12 cellular contexts compared by ENCODE assay signal in the genomic region with DNA sequence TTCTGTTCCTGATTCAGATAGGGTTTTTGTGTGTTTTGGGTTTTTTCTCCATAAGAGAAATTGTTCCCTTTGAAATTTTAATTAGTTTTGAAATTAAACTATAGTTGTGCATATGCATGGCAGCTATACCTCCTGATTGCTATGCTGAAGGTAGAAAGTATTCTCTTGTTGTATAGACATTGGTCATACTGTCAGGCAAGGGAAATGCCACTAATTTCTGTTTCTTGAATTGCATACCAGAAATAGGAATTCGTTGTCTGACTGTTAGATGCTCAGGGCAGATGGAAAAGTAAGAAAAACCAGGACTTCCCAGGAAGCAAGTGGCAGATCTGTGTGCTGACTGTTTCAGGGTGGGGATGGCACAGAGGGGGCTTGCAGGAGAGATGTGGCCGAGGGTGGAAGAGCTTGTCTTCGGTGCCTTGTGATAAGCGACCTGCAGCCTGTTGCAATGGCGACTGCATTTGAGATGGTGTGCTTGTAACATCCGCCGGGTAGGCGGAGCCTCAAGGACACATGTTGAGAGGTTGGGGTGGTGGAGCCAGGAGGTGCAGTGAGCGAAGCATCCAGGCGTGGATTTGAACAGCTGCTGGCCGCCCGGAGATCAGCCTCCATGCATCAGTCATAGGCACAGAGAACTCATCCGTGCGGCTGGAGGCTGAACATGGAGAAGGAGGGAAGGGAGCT. TPM values are rescaled to one million over a fixed set of nuclear protein-coding genes. Genes with fewer than 3 reads are reported as not detected.
A peak's percentile ranks its signal among the peaks of the same experiment; 100 is the strongest.
DNase-seq lines count a peak whose midpoint lies in the region; ATAC-seq and TF ChIP-seq lines count a peak whose summit lies in the region.
"Had no signal": no experiment of that assay in that cellular context is flagged by ENCODE, and none has a peak within 500 bp of the region (broad histone marks: within the 10 kb centered on the region; RNA-seq: fewer than 3 reads in every experiment).

No MANE protein-coding gene starts in this region.

- POLR2A ChIA-PET in activated CD4-positive, alpha-beta T cell treated with anti-CD3 and anti-CD28 coated beads for 36 hours (lab: Charles Lee), result no interaction called here

- H3K4me1 Mint-ChIP-seq in activated CD4-positive, alpha-beta T cell treated with anti-CD3 and anti-CD28 coated beads, Interleukin-2, amount 10 ng/mL, durations not matched to agents 24 days and 14 days, result peaks cover 60% of the 10 kb centered on the region
- H3K4me1 Mint-ChIP-seq in activated CD4-positive, alpha-beta T cell treated with anti-CD3 and anti-CD28 coated beads for 36 hours, result peaks cover 88% of the 10 kb centered on the region

- CTCF ChIA-PET in activated CD4-positive, alpha-beta T cell treated with anti-CD3 and anti-CD28 coated beads for 36 hours (lab: Charles Lee), result no interaction called here

- ATAC-seq in activated CD4-positive, alpha-beta T cell treated with anti-CD3 and anti-CD28 coated beads for 36 hours, result no peak
- ATAC-seq in GM19023 (IDR thresholded peaks at IDR 0.05; ENCODE audit: unreplicated experiment) (no peak), GM21367 (IDR thresholded peaks at IDR 0.05; ENCODE audit: unreplicated experiment) (no peak)
- ATAC-seq: stimulated activated naive CD8-positive, alpha-beta T cell treated with anti-CD3 and anti-CD28 coated beads, Interleukin-15, Interleukin-2, amounts not matched to agents 100 U/mL and 50 U/mL, for 24 hours had no signal

- intact Hi-C loops in activated CD4-positive, alpha-beta T cell treated with anti-CD3 and anti-CD28 coated beads, Interleukin-2, amount 10 ng/mL, durations not matched to agents 24 days and 14 days (cut with micrococcal nuclease), result no loop called here
- intact Hi-C loops in activated CD4-positive, alpha-beta T cell treated with anti-CD3 and anti-CD28 coated beads for 36 hours (cut with DNase I, micrococcal nuclease), result no loop called here

- no peaks in the 10 kb centered on the region for H3K36me3 ChIP-seq in skeletal muscle satellite cell (ENCODE audit: insufficient read depth, low read length)

- H3K9me3 Mint-ChIP-seq in activated CD4-positive, alpha-beta T cell treated with anti-CD3 and anti-CD28 coated beads, Interleukin-2, amount 10 ng/mL, durations not matched to agents 24 days and 14 days, result no peaks in the 10 kb centered on the region
- no peaks in the 10 kb centered on the region for H3K9me3 Mint-ChIP-seq in activated CD4-positive, alpha-beta T cell treated with anti-CD3 and anti-CD28 coated beads for 36 hours (ENCODE audit: low read depth)

- H3K27me3 ChIP-seq in skeletal muscle satellite cell (ENCODE audit: control insufficient read depth, insufficient read depth, low read length), result no peaks in the 10 kb centered on the region

- no peak overlapping the region for H3K9ac ChIP-seq in skeletal muscle satellite cell (ENCODE audit: low read depth, low read length)

- no peaks in the 10 kb centered on the region for H3K27me3 Mint-ChIP-seq in activated CD4-positive, alpha-beta T cell treated with anti-CD3 and anti-CD28 coated beads, Interleukin-2, amount 10 ng/mL, durations not matched to agents 24 days and 14 days
- no peaks in the 10 kb centered on the region for H3K27me3 Mint-ChIP-seq in activated CD4-positive, alpha-beta T cell treated with anti-CD3 and anti-CD28 coated beads for 36 hours

- peaks cover 2% of the 10 kb centered on the region for H3K36me3 Mint-ChIP-seq in activated CD4-positive, alpha-beta T cell treated with anti-CD3 and anti-CD28 coated beads, Interleukin-2, amount 10 ng/mL, durations not matched to agents 24 days and 14 days (ENCODE audit: low read depth)
- H3K36me3 Mint-ChIP-seq in activated CD4-positive, alpha-beta T cell treated with anti-CD3 and anti-CD28 coated beads for 36 hours (ENCODE audit: low read depth), result peaks cover 5% of the 10 kb centered on the region

- H3K4me1 ChIP-seq in skeletal muscle satellite cell (ENCODE audit: control insufficient read depth, insufficient read depth, low read length), result peaks cover 84% of the 10 kb centered on the region

- no peak for TF ChIP-seq POLR2A in erythroblast (IDR thresholded peaks at IDR 0.05; ENCODE audit: low read length)

- no peak overlapping the region for H3K4me3 ChIP-seq in skeletal muscle satellite cell (ENCODE audit: low read length)

- DNase-seq in activated CD4-positive, alpha-beta T cell treated with anti-CD3 and anti-CD28 coated beads, Interleukin-2, amount 10 ng/mL, durations not matched to agents 24 days and 14 days, result no peak
- DNase-seq in activated CD4-positive, alpha-beta T cell treated with anti-CD3 and anti-CD28 coated beads for 36 hours, result no peak
- DNase-seq in NCI-H524 treated with DMSO at 0.1 percent for 48 hours (lab: John Stamatoyannopoulos, UW) (peak; percentile 72), erythroblast (lab: John Stamatoyannopoulos, UW) (peak; percentile 63 to 73)
- no peak for DNase-seq in effector CD4-positive, alpha-beta T cell
- DNase-seq: ACHN; activated CD4-positive, CD25-positive, alpha-beta regulatory T cell; cerebellar nuclear complex; stimulated activated naive CD8-positive, alpha-beta T cell treated with anti-CD3 and anti-CD28 coated beads, Interleukin-15, Interleukin-2, amounts not matched to agents 100 U/mL and 50 U/mL, for 24 hours had no signal

- H3K4me3 Mint-ChIP-seq in activated CD4-positive, alpha-beta T cell treated with anti-CD3 and anti-CD28 coated beads, Interleukin-2, amount 10 ng/mL, durations not matched to agents 24 days and 14 days, result no peak overlapping the region
- H3K4me3 Mint-ChIP-seq in activated CD4-positive, alpha-beta T cell treated with anti-CD3 and anti-CD28 coated beads for 36 hours, result no peak overlapping the region

- H3K4me2 ChIP-seq in skeletal muscle satellite cell (ENCODE audit: low read length), result peak overlapping the region; percentile 19

- H3K9me3 ChIP-seq in skeletal muscle satellite cell (replicated peaks; ENCODE audit: low read length), result no peaks in the 10 kb centered on the region

- peak overlapping the region; percentile 4 for H3K27ac Mint-ChIP-seq in activated CD4-positive, alpha-beta T cell treated with anti-CD3 and anti-CD28 coated beads, Interleukin-2, amount 10 ng/mL, durations not matched to agents 24 days and 14 days
- no peak overlapping the region for H3K27ac Mint-ChIP-seq in activated CD4-positive, alpha-beta T cell treated with anti-CD3 and anti-CD28 coated beads for 36 hours

RNA-seq across cellular contexts. Expression of gene RREB1, which starts 42.8 kb away (rescaled TPM):
- 13.9 and 16.8 TPM in 2 replicates for total RNA-seq in activated CD4-positive, alpha-beta T cell treated with anti-CD3 and anti-CD28 coated beads, Interleukin-2, amount 10 ng/mL, durations not matched to agents 24 days and 14 days
- total RNA-seq in activated CD4-positive, alpha-beta T cell treated with anti-CD3 and anti-CD28 coated beads for 36 hours, result 10 to 100 TPM; 14.7 to 18.1 TPM
- total RNA-seq in skeletal muscle satellite cell (2012; rRNA removed), result 14.2 and 14.7 TPM in 2 replicates

Comparison
In these comparisons a context has a peak if more than half of its experiments do, and no peak if none do; other contexts are left out.
1. DNase-seq: peak in NCI-H524 treated with DMSO at 0.1 percent for 48 hours (single experiment) and erythroblast (2 of 2); none in activated CD4-positive, alpha-beta T cell treated with anti-CD3 and anti-CD28 coated beads, Interleukin-2, amount 10 ng/mL, durations not matched to agents 24 days and 14 days (single experiment), activated CD4-positive, alpha-beta T cell treated with anti-CD3 and anti-CD28 coated beads for 36 hours (single experiment) and effector CD4-positive, alpha-beta T cell (single experiment).